ENCODE assay signal across 19 cellular contexts in the genomic region with DNA sequence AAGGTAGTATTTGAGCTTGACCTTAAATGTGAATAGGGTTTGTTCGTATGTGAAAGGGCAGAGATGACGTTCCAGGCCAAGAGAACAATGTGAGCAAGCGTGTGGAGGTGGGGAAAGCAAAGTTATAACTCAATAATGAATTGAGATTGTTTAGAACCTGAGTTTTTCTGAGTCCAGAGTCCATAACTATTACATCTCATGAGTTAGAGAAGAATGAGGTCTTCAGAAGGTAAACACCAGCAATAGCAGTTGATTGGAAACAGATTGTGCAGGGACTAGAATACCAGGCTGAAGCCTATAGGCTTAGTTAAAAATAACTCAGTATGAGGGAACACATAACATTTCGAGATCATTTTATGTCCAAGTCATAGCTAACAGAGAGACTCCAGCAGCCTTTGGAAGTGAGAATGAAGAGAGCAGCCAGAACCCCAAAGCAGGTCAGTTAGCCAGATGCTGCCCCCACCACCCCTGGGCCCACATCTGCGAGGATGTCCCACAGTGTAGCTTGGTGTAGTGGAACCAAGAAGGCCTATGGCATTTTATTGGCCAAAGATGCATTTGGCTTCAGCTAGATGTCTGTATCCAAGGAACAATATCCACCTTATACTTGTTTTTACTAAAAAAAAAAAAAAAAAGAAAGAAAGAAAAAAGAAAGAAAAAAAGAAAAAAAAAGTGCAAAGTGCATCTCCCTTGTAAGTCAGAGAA.
DNase-seq lines count a peak whose midpoint lies in the region; ATAC-seq and TF ChIP-seq lines count a peak whose summit lies in the region.
"Had no signal": no experiment of that assay in that cellular context is flagged by ENCODE, and none has a peak within 500 bp of the region (broad histone marks: within the 10 kb centered on the region; RNA-seq: fewer than 3 reads in every experiment).

No MANE protein-coding gene starts in this region.

- CTCF ChIA-PET in T-cell (lab: Charles Lee) = no interaction called here

- H3K4ac ChIP-seq in trophoblast cell (ENCODE audit: low read depth, low read length) = peak overlapping the region; percentile 92

- H3K4me2 ChIP-seq in GM23248 (ENCODE audit: unreplicated experiment) (peak overlapping the region; percentile 56), trophoblast cell (ENCODE audit: low read length) (peak overlapping the region; percentile 32)

- intact Hi-C loops in Right ventricle myocardium superior (cut with DNase I) = no loop called here

- H3K23ac ChIP-seq in trophoblast cell (ENCODE audit: low read length) = no peak overlapping the region

- no peaks in the 10 kb centered on the region; the same call in 1 of the 2 replicates for H3F3A ChIP-seq in GM23248 (ENCODE audit: insufficient read depth)

- H3K36me3 Mint-ChIP-seq in T-cell = no peaks in the 10 kb centered on the region

- H3K9me3 Mint-ChIP-seq in T-cell = no peaks in the 10 kb centered on the region
- H3K9me3 Mint-ChIP-seq: dendritic cell treated with granulocyte-macrophage colony-stimulating factor and Interleukin-4, amounts not matched to agents 40 ng/mL and 50 ng/mL, for 4 days had no signal

- H3K27me3 ChIP-seq in GM23248 (replicated peaks; ENCODE audit: insufficient read depth) = no peaks in the 10 kb centered on the region
- no peaks in the 10 kb centered on the region for H3K27me3 ChIP-seq in trophoblast cell (ENCODE audit: insufficient read depth, low read length)

- H3K79me2 ChIP-seq in GM23248 (ENCODE audit: insufficient read depth) = no peaks in the 10 kb centered on the region
- H3K79me2 ChIP-seq in trophoblast cell (ENCODE audit: control insufficient read depth, insufficient read depth, low read length, poor library complexity) = peaks cover 3% of the 10 kb centered on the region

- DNase-seq in GM23248 (peak; percentile 53), fibroblast of the aortic adventitia (ENCODE audit: low read depth) (peak; percentile 70), trophoblast cell (no peak), putamen (ENCODE audit: low spot score) (no peak), T1000 (lab: John Stamatoyannopoulos, UW) (no peak), T-cell (no peak), Right ventricle myocardium superior (no peak)
- DNase-seq: activated CD8-positive, alpha-beta memory T cell treated with anti-CD3 and anti-CD28 coated beads, Interleukin-2, amount 50 U/mL, for 4 hours; activated gamma-delta T cell treated with Interleukin-2 at 50 U/mL for 16 hours; AML-193; aorta; hippocampal formation; MV-4-11; NCI-H2029; NCI-H510A treated with DMSO at 0.1 percent for 48 hours; nucleus accumbens had no signal

- WGBS in GM23248 (ENCODE audit: low coverage in 1 of 2, low lambda C conversion rate in 2 of 2, missing lambda C conversion rate in 2 of 2), 2 experiments = 15 to 18% methylated on average over 5 of the region's 5 CpGs
- no CpG with 5 or more reads among the region's 5 CpGs for WGBS in trophoblast cell (ENCODE audit: extremely low coverage, insufficient coverage, insufficient read length)

- no peaks in the 10 kb centered on the region for H3K9me2 ChIP-seq in GM23248 (ENCODE audit: insufficient read depth)

- no peaks in the 10 kb centered on the region for H3K4me1 Mint-ChIP-seq in T-cell

- peak overlapping the region; percentile 85 for H4K8ac ChIP-seq in trophoblast cell (ENCODE audit: low read depth, low read length)

- no peak overlapping the region for H3K9ac ChIP-seq in GM23248
- H3K9ac ChIP-seq in trophoblast cell (ENCODE audit: low read length) = no peak overlapping the region

- H3K27ac ChIP-seq in GM23248 (peak overlapping the region; percentile 48), trophoblast cell (ENCODE audit: low read depth, low read length) (peak overlapping the region; percentile 99)

- peak overlapping the region; percentile 86 for H3K14ac ChIP-seq in trophoblast cell (ENCODE audit: low read length)

- peak overlapping the region; percentile 88 for H3K18ac ChIP-seq in trophoblast cell (ENCODE audit: low read length)

- peak overlapping the region; percentile 99 for H2BK120ac ChIP-seq in trophoblast cell (ENCODE audit: insufficient read depth, low read length, poor library complexity)

- H2AFZ ChIP-seq in GM23248 (peak overlapping the region; percentile 31; the same call in 1 of the 2 replicates), trophoblast cell (ENCODE audit: insufficient read depth, low read length, poor library complexity) (peak overlapping the region; percentile 49)

- in situ Hi-C loops in GM23248 (cut with MboI) = no loop called here

- H4K12ac ChIP-seq in trophoblast cell (ENCODE audit: low read depth, low read length) = peak overlapping the region; percentile 72

- peak overlapping the region; percentile 96 for H2AK5ac ChIP-seq in trophoblast cell (ENCODE audit: low read length)

- no peaks in the 10 kb centered on the region for H3K9me3 ChIP-seq in GM23248 (ENCODE audit: low read depth)
- no peaks in the 10 kb centered on the region for H3K9me3 ChIP-seq in trophoblast cell (ENCODE audit: insufficient read depth, low read depth, low read length)

- ATAC-seq in SK-N-SH treated with all-trans-retinoic acid at 6 μM for 48 hours = peak; percentile 84
- no peak for ATAC-seq in T-cell (replicated peaks in 1 of 4)
- ATAC-seq in Right ventricle myocardium superior (ENCODE audit: poor library complexity) = no peak
- ATAC-seq: sciatic nerve had no signal

- POLR2A ChIA-PET in T-cell (lab: Charles Lee) = no interaction called here

- H3K27me3 Mint-ChIP-seq in T-cell = peaks cover 0 to 6% of the 10 kb centered on the region in 2 donors

- peak overlapping the region; percentile 100 for H2BK12ac ChIP-seq in trophoblast cell (ENCODE audit: low read length)

- H3K4me1 ChIP-seq in GM23248 (ENCODE audit: insufficient read depth) (peaks cover 26% of the 10 kb centered on the region), trophoblast cell (ENCODE audit: control insufficient read depth in 1 of 2, insufficient read depth in 2 of 2, low read length in 2 of 2) (peaks cover 5 to 15% of the 10 kb centered on the region in 2 experiments)

- TF ChIP-seq CTCF in fibroblast of the aortic adventitia (IDR thresholded peaks at IDR 0.05; ENCODE audit: insufficient read depth, low read length) = no peak

- H3K36me3 ChIP-seq in GM23248 (ENCODE audit: low read depth) (no peaks in the 10 kb centered on the region), trophoblast cell (ENCODE audit: control insufficient read depth in 1 of 2, insufficient read depth in 2 of 2, low read length in 2 of 2) (no peaks in the 10 kb centered on the region)

- no peak overlapping the region for H3K27ac Mint-ChIP-seq in T-cell
- H3K27ac Mint-ChIP-seq: dendritic cell treated with granulocyte-macrophage colony-stimulating factor and Interleukin-4, amounts not matched to agents 40 ng/mL and 50 ng/mL, for 4 days had no signal

- peak overlapping the region; percentile 99 for H4K91ac ChIP-seq in trophoblast cell (ENCODE audit: low read depth, low read length)

- no peak overlapping the region for H3K4me3 Mint-ChIP-seq in T-cell
- H3K4me3 Mint-ChIP-seq: dendritic cell treated with granulocyte-macrophage colony-stimulating factor and Interleukin-4, amounts not matched to agents 40 ng/mL and 50 ng/mL, for 4 days had no signal

- H2BK5ac ChIP-seq in trophoblast cell (ENCODE audit: low read depth, low read length, poor library complexity) = peak overlapping the region; percentile 99

- no peak overlapping the region for H3K4me3 ChIP-seq in GM23248
- no peak overlapping the region for H3K4me3 ChIP-seq in fibroblast of the aortic adventitia (ENCODE audit: low read depth, low read length)
- H3K4me3 ChIP-seq in trophoblast cell (ENCODE audit: low read depth, low read length) = no peak overlapping the region

- peaks cover 20% of the 10 kb centered on the region for H3K79me1 ChIP-seq in trophoblast cell (ENCODE audit: low read length)

- no peaks in the 10 kb centered on the region for H4K20me1 ChIP-seq in GM23248 (ENCODE audit: insufficient read depth)

TF ChIP-seq in SK-N-SH treated with all-trans-retinoic acid at 6 μM for 48 hours, 23 proteins besides CTCF, POLR2A, EP300 and RAD21 (continues in another document):
- TF ChIP-seq ESRRG (CRISPR knock-in tag; IDR thresholded peaks at IDR 0.05) (no peak), CSRNP3 (CRISPR knock-in tag; IDR thresholded peaks at IDR 0.05) (no peak), PATZ1 (CRISPR knock-in tag; IDR thresholded peaks at IDR 0.05; ENCODE audit: borderline replicate concordance) (no peak)

Comparison
In these comparisons a context has a peak if more than half of its experiments do, and no peak if none do; other contexts are left out.
1. DNase-seq: peak in GM23248 (single experiment) and fibroblast of the aortic adventitia (single experiment); none in trophoblast cell (0 of 2), putamen (single experiment), T1000 (single experiment), T-cell (0 of 34) and Right ventricle myocardium superior (single experiment).